ENCODE assay signal across 1 cellular context in genomic region chr16:85463672-85464071, GRCh38.
TF ChIP-seq lines count a peak whose summit lies in the region.

No MANE protein-coding gene starts in this region.

TF ChIP-seq in GM23338, 12 proteins besides CTCF, POLR2A, EP300 and RAD21 (continued from another document):
- TF ChIP-seq CREB1 (CRISPR knock-in tag; IDR thresholded peaks at IDR 0.05; ENCODE audit: low read depth) (no peak), JUNB (IDR thresholded peaks at IDR 0.05; ENCODE audit: unreplicated experiment) (no peak)
